ENCODE assay signal across 15 cellular contexts in genomic region chr2:18436408-18437077, GRCh38.
DNase-seq lines count a peak whose midpoint lies in the region; ATAC-seq and TF ChIP-seq lines count a peak whose summit lies in the region.
"Had no signal": no experiment of that assay in that cellular context is flagged by ENCODE, and none has a peak within 500 bp of the region (broad histone marks: within the 10 kb centered on the region; RNA-seq: fewer than 3 reads in every experiment).

No MANE protein-coding gene starts in this region.

- BruUV-seq in PC-3 (replicated peaks; lab: Mats Ljungman, UMichigan) = no TSS peak

- no peak overlapping the region for H3K27ac ChIP-seq in PC-3 (ENCODE audit: low read length)
- H3K27ac ChIP-seq in CD4-positive, alpha-beta T cell (ENCODE audit: low read depth, low read length) = no peak overlapping the region
- H3K27ac ChIP-seq: ovary, spleen had no signal

- ATAC-seq in PC-3 (peak; percentile 50), HG02981 (IDR thresholded peaks at IDR 0.05; ENCODE audit: unreplicated experiment) (no peak), GM19463 (IDR thresholded peaks at IDR 0.05; ENCODE audit: unreplicated experiment) (no peak)
- ATAC-seq in CD4-positive, alpha-beta T cell (ENCODE audit: poor library complexity) = no peak
- ATAC-seq: left cardiac atrium had no signal

- H2AFZ ChIP-seq in PC-3 (ENCODE audit: low read length) = peak overlapping the region; percentile 21; the same call in 1 of the 2 replicates

- H3K4me1 Mint-ChIP-seq in CD4-positive, alpha-beta T cell (ENCODE audit: low read depth) = no peaks in the 10 kb centered on the region
- H3K4me1 Mint-ChIP-seq: activated CD4-positive, alpha-beta T cell treated with anti-CD3 and anti-CD28 coated beads, Interleukin-2, amount 10 ng/mL, durations not matched to agents 24 days and 14 days had no signal

- intact Hi-C loops in PC-3 (cut with micrococcal nuclease) = loop anchor here (5.0 kb wide), 1 partner anchor 556 kb away; no protein-coding TSS in a partner anchor
- intact Hi-C loops in CD4-positive, alpha-beta T cell (cut with DNase I, micrococcal nuclease) = loop anchor here in 1 of 2 experiments (1.0 to 5.0 kb wide), 2 partner anchors 1427 to 1661 kb away; no protein-coding TSS in a partner anchor

- no peak overlapping the region for H3K4me3 Mint-ChIP-seq in CD4-positive, alpha-beta T cell
- H3K4me3 Mint-ChIP-seq: activated CD4-positive, alpha-beta T cell treated with anti-CD3 and anti-CD28 coated beads, Interleukin-2, amount 10 ng/mL, durations not matched to agents 24 days and 14 days had no signal

- H4K20me1 ChIP-seq in PC-3 (ENCODE audit: low read length) = no peaks in the 10 kb centered on the region

- H3K27me3 ChIP-seq in PC-3 (ENCODE audit: low read length) (no peaks in the 10 kb centered on the region), skeletal muscle satellite cell (ENCODE audit: control insufficient read depth, insufficient read depth, low read length) (no peaks in the 10 kb centered on the region)
- no peaks in the 10 kb centered on the region for H3K27me3 ChIP-seq in CD4-positive, alpha-beta T cell (ENCODE audit: control insufficient read depth, insufficient read depth, low read length)
- H3K27me3 ChIP-seq: ovary, spleen had no signal

- no peaks in the 10 kb centered on the region for H3K9me2 ChIP-seq in PC-3 (replicated peaks; ENCODE audit: low read length)

- CTCF ChIA-PET in PC-3 (lab: Charles Lee) = interaction anchor here (0.6 kb wide), 1 partner anchor 173 kb away, joined by 3 read pairs; no protein-coding TSS in a partner anchor
- CTCF ChIA-PET in CD4-positive, alpha-beta T cell (lab: Charles Lee) = no interaction called here

- TF ChIP-seq CTCF in PC-3 (conservative IDR thresholded peaks at IDR 0.05; ENCODE audit: low read depth, low read length) = no peak
- no peak for TF ChIP-seq CTCF in CD4-positive, alpha-beta T cell (IDR thresholded peaks at IDR 0.05)

- H3K79me2 ChIP-seq in PC-3 (ENCODE audit: low read length) = no peaks in the 10 kb centered on the region

- H3K9me3 ChIP-seq in PC-3 (ENCODE audit: low read length) (no peaks in the 10 kb centered on the region), skeletal muscle satellite cell (replicated peaks; ENCODE audit: low read length) (no peaks in the 10 kb centered on the region)
- no peaks in the 10 kb centered on the region for H3K9me3 ChIP-seq in CD4-positive, alpha-beta T cell (ENCODE audit: control insufficient read depth, low read length)
- H3K9me3 ChIP-seq: ovary, spleen had no signal

- H3F3A ChIP-seq in PC-3 (ENCODE audit: low read length, unreplicated experiment) = no peaks in the 10 kb centered on the region

- no peaks in the 10 kb centered on the region for H3K9me3 Mint-ChIP-seq in CD4-positive, alpha-beta T cell
- H3K9me3 Mint-ChIP-seq: activated CD4-positive, alpha-beta T cell treated with anti-CD3 and anti-CD28 coated beads, Interleukin-2, amount 10 ng/mL, durations not matched to agents 24 days and 14 days had no signal

- H3K4me2 ChIP-seq in PC-3 (ENCODE audit: low read length) (0 out of 2 replicates have a peak overlapping the region, but pooled peaks have one; percentile 5), skeletal muscle satellite cell (ENCODE audit: low read length) (peak overlapping the region; percentile 35)

- H3K36me3 Mint-ChIP-seq in CD4-positive, alpha-beta T cell (ENCODE audit: low read depth) = no peaks in the 10 kb centered on the region

- no peak overlapping the region for H3K27ac Mint-ChIP-seq in CD4-positive, alpha-beta T cell
- H3K27ac Mint-ChIP-seq: activated CD4-positive, alpha-beta T cell treated with anti-CD3 and anti-CD28 coated beads, Interleukin-2, amount 10 ng/mL, durations not matched to agents 24 days and 14 days had no signal

- H3K4me1 ChIP-seq in PC-3 (ENCODE audit: insufficient read depth, low read length) = peaks cover 17% of the 10 kb centered on the region
- peaks cover 17% of the 10 kb centered on the region for H3K4me1 ChIP-seq in skeletal muscle satellite cell (ENCODE audit: control insufficient read depth, insufficient read depth, low read length)
- H3K4me1 ChIP-seq: spleen had no signal

- POLR2A ChIA-PET in PC-3 (lab: Charles Lee; ENCODE audit: unreplicated experiment) = interaction anchor here (0.7 kb wide), 1 partner anchor 481 kb away, joined by 6 read pairs; no protein-coding TSS in a partner anchor
- POLR2A ChIA-PET in CD4-positive, alpha-beta T cell (lab: Charles Lee) = no interaction called here

- H3K27me3 Mint-ChIP-seq in CD4-positive, alpha-beta T cell = peaks cover 31% of the 10 kb centered on the region

- H3K9ac ChIP-seq in PC-3 (ENCODE audit: low read length) (no peak overlapping the region), skeletal muscle satellite cell (ENCODE audit: low read depth, low read length) (peak overlapping the region; percentile 22)

- peak; percentile 50 for DNase-seq in HT1080 (ENCODE audit: low read depth)
- DNase-seq in PC-3 = peak; percentile 43
- peak; percentile 42 for DNase-seq in fibroblast of gingiva (ENCODE audit: low read depth)
- no peak for DNase-seq in CD4-positive, alpha-beta T cell
- DNase-seq: activated CD4-positive, alpha-beta T cell treated with anti-CD3 and anti-CD28 coated beads, Interleukin-2, amount 10 ng/mL, durations not matched to agents 24 days and 14 days; left cardiac atrium; NCI-H187; NCI-H774; ovary; spleen; stimulated activated naive CD4-positive, alpha-beta T cell treated with Interleukin-2 at 50 U/mL for 16 hours; T-helper 9 cell had no signal

- no peaks in the 10 kb centered on the region for H3K36me3 ChIP-seq in PC-3 (ENCODE audit: low read depth, low read length)
- no peaks in the 10 kb centered on the region for H3K36me3 ChIP-seq in skeletal muscle satellite cell (ENCODE audit: insufficient read depth, low read length)
- H3K36me3 ChIP-seq: ovary, spleen had no signal

- H3K4me3 ChIP-seq in PC-3 (ENCODE audit: low read length) (no peak overlapping the region), skeletal muscle satellite cell (ENCODE audit: low read length) (no peak overlapping the region)
- H3K4me3 ChIP-seq: ovary, spleen had no signal

Comparison
In these comparisons a context has a peak if more than half of its experiments do, and no peak if none do; other contexts are left out.
1. DNase-seq: peak in HT1080 (single experiment), PC-3 (single experiment) and fibroblast of gingiva (single experiment); none in CD4-positive, alpha-beta T cell (0 of 10).